8 cellular contexts compared by ENCODE assay signal in genomic region chr4:11805837-11806236, GRCh38.
DNase-seq lines count a peak whose midpoint lies in the region; ATAC-seq and TF ChIP-seq lines count a peak whose summit lies in the region.

No MANE protein-coding gene starts in this region.

- peaks cover 2% of the 10 kb centered on the region for H3K27me3 Mint-ChIP-seq in activated CD4-positive, alpha-beta T cell treated with anti-CD3 and anti-CD28 coated beads for 36 hours

- no peaks in the 10 kb centered on the region for H3K9me3 ChIP-seq in adipocyte (ENCODE audit: control insufficient read depth, low read length)
- H3K9me3 ChIP-seq in vagina = no peaks in the 10 kb centered on the region

- H3K4me3 ChIP-seq in Jurkat, Clone E6-1 (ENCODE audit: low read length) = no peak overlapping the region
- H3K4me3 ChIP-seq in adipocyte (ENCODE audit: low read length) = no peak overlapping the region
- no peak overlapping the region for H3K4me3 ChIP-seq in kidney epithelial cell (ENCODE audit: low read depth, low read length)
- no peak overlapping the region for H3K4me3 ChIP-seq in vagina

- peak; percentile 69 for ATAC-seq in GM19035 (IDR thresholded peaks at IDR 0.05; ENCODE audit: unreplicated experiment)
- no peak for ATAC-seq in activated CD4-positive, alpha-beta T cell treated with anti-CD3 and anti-CD28 coated beads for 36 hours

- H3K27ac Mint-ChIP-seq in activated CD4-positive, alpha-beta T cell treated with anti-CD3 and anti-CD28 coated beads for 36 hours = no peak overlapping the region

- no peaks in the 10 kb centered on the region for H3K36me3 Mint-ChIP-seq in activated CD4-positive, alpha-beta T cell treated with anti-CD3 and anti-CD28 coated beads for 36 hours (ENCODE audit: low read depth)

- CTCF ChIA-PET in activated CD4-positive, alpha-beta T cell treated with anti-CD3 and anti-CD28 coated beads for 36 hours (lab: Charles Lee) = interaction anchor here (0.6 kb wide), 1 partner anchor 712 kb away, joined by 3 read pairs; no protein-coding TSS in a partner anchor

- H3K4me1 ChIP-seq in adipocyte (ENCODE audit: control insufficient read depth, insufficient read depth, low read length) (no peaks in the 10 kb centered on the region), vagina (no peaks in the 10 kb centered on the region)

- POLR2A ChIA-PET in activated CD4-positive, alpha-beta T cell treated with anti-CD3 and anti-CD28 coated beads for 36 hours (lab: Charles Lee) = no interaction called here

- TF ChIP-seq CTCF in kidney epithelial cell (IDR thresholded peaks at IDR 0.05; ENCODE audit: insufficient read depth, low read length, poor library complexity, severe bottlenecking) = peak; percentile 62
- no peak for TF ChIP-seq CTCF in vagina (IDR thresholded peaks at IDR 0.05)

- H3K4me1 Mint-ChIP-seq in activated CD4-positive, alpha-beta T cell treated with anti-CD3 and anti-CD28 coated beads for 36 hours = no peaks in the 10 kb centered on the region

- no peak overlapping the region for H3K9ac ChIP-seq in adipocyte (ENCODE audit: low read length)

- H3K27me3 ChIP-seq in adipocyte (replicated peaks; ENCODE audit: control insufficient read depth, insufficient read depth, low read length) = no peaks in the 10 kb centered on the region
- H3K27me3 ChIP-seq in kidney epithelial cell (ENCODE audit: control insufficient read depth, insufficient read depth, low read length) = no peaks in the 10 kb centered on the region
- no peaks in the 10 kb centered on the region for H3K27me3 ChIP-seq in vagina

- DNase-seq in Jurkat, Clone E6-1 (ENCODE audit: low read depth, low spot score) = peak; percentile 34
- DNase-seq in adipocyte (ENCODE audit: low read depth) (peak; percentile 26), kidney epithelial cell (ENCODE audit: low read depth) (no peak), vagina (ENCODE audit: extremely low spot score in 2 of 2) (no peak)
- DNase-seq in effector CD4-positive, alpha-beta T cell = no peak
- no peak for DNase-seq in activated naive CD4-positive, alpha-beta T cell treated with anti-CD3 and anti-CD28 coated beads, Interleukin-2, amount 50 U/mL, for 16 hours
- no peak for DNase-seq in activated CD4-positive, alpha-beta T cell treated with anti-CD3 and anti-CD28 coated beads for 36 hours

- H3K4me3 Mint-ChIP-seq in activated CD4-positive, alpha-beta T cell treated with anti-CD3 and anti-CD28 coated beads for 36 hours = no peak overlapping the region

- H3K36me3 ChIP-seq in adipocyte (ENCODE audit: control insufficient read depth, insufficient read depth, low read length, severe bottlenecking) (no peaks in the 10 kb centered on the region), kidney epithelial cell (ENCODE audit: control insufficient read depth, insufficient read depth, low read length) (no peaks in the 10 kb centered on the region), vagina (no peaks in the 10 kb centered on the region)

- TF ChIP-seq POLR2A in vagina (IDR thresholded peaks at IDR 0.05) = no peak

- H3K9me3 Mint-ChIP-seq in activated CD4-positive, alpha-beta T cell treated with anti-CD3 and anti-CD28 coated beads for 36 hours (ENCODE audit: low read depth) = no peaks in the 10 kb centered on the region

- no peak overlapping the region for H3K27ac ChIP-seq in vagina

- intact Hi-C loops in vagina (cut with DNase I) = no loop called here
- intact Hi-C loops in activated CD4-positive, alpha-beta T cell treated with anti-CD3 and anti-CD28 coated beads for 36 hours (cut with DNase I, micrococcal nuclease) = no loop called here

Comparison
In these comparisons a context has a peak if more than half of its experiments do, and no peak if none do; other contexts are left out.
1. DNase-seq: peak in Jurkat, Clone E6-1 (single experiment) and adipocyte (single experiment); none in kidney epithelial cell (single experiment), effector CD4-positive, alpha-beta T cell (single experiment), vagina (0 of 2), activated naive CD4-positive, alpha-beta T cell treated with anti-CD3 and anti-CD28 coated beads, Interleukin-2, amount 50 U/mL, for 16 hours (single experiment) and activated CD4-positive, alpha-beta T cell treated with anti-CD3 and anti-CD28 coated beads for 36 hours (single experiment).